ENCODE assay signal across 29 cellular contexts in the genomic region with DNA sequence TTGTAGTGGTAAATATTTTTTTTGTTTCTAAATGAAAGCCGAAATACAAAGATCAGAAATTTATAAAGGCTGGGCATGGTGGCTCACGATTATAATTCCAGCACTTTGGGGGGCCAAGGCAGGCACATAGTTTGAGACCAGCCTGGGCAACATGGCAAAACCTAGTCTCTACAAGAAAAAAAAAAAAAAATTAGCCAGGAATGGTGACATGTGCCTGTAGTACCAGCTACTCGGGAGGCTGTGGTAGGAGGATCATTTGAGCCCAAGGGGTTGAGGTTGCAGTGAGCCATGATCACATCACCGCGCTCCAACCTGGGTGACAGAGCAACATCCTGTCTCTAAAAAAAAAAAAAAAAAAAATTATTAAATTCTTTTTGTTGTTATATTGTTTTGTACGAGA.
"Had no signal": no experiment of that assay in that cellular context is flagged by ENCODE, and none has a peak within 500 bp of the region (broad histone marks: within the 10 kb centered on the region; RNA-seq: fewer than 3 reads in every experiment).

No MANE protein-coding gene starts in this region.

- H3K9me3 ChIP-seq: left lung, lower lobe of right lung, pancreas, prostate gland, stomach, testis, thyroid gland, transverse colon, upper lobe of left lung, vagina had no signal

- H3K9me3 Mint-ChIP-seq: naive thymus-derived CD8-positive, alpha-beta T cell; nephron; neural crest cell had no signal

- H3K27me3 Mint-ChIP-seq: naive thymus-derived CD8-positive, alpha-beta T cell; stimulated activated naive B cell treated with anti-CD40 and anti-IgM and Interleukin-4, amounts not matched to agents 10 μg/mL and 1 μg/mL and 100 μg/mL, for 72 hours had no signal

- H3K4me3 ChIP-seq: left lung, lower lobe of right lung, pancreas, prostate gland, skin epidermis, stomach, testis, thyroid gland, transverse colon, upper lobe of left lung, vagina had no signal

- H3K27me3 ChIP-seq: left lung, pancreas, stomach, testis, thyroid gland, transverse colon, upper lobe of left lung, vagina had no signal

- H3K4me3 Mint-ChIP-seq: naive thymus-derived CD8-positive, alpha-beta T cell; nephron; neural crest cell; stimulated activated naive B cell treated with anti-CD40 and anti-IgM and Interleukin-4, amounts not matched to agents 10 μg/mL and 1 μg/mL and 100 μg/mL, for 72 hours had no signal

- ATAC-seq: left colon; left lung; lower lobe of right lung; naive thymus-derived CD8-positive, alpha-beta T cell; pancreas; right cardiac atrium; sciatic nerve; stimulated activated naive B cell treated with anti-CD40 and anti-IgM and Interleukin-4, amounts not matched to agents 10 μg/mL and 1 μg/mL and 100 μg/mL, for 72 hours; stimulated activated naive CD8-positive, alpha-beta T cell treated with anti-CD3 and anti-CD28 coated beads, Interleukin-15, Interleukin-2, amounts not matched to agents 100 U/mL and 50 U/mL, for 24 hours had no signal

- H3K4me1 Mint-ChIP-seq: neural crest cell had no signal

- H3K27ac Mint-ChIP-seq: nephron; stimulated activated naive B cell treated with anti-CD40 and anti-IgM and Interleukin-4, amounts not matched to agents 10 μg/mL and 1 μg/mL and 100 μg/mL, for 72 hours had no signal

- DNase-seq: kidney glomerular epithelial cell; left colon; left lung; lower lobe of right lung; mammary epithelial cell; mesenchymal stem cell; naive thymus-derived CD8-positive, alpha-beta T cell; nucleus accumbens; pancreas; posterior cingulate gyrus; retina; right cardiac atrium; stimulated activated CD4-positive, alpha-beta T cell treated with anti-CD3 and anti-CD28 coated beads, Interleukin-12 subunit alpha, Interleukin-12 subunit beta, amount 100 ng/mL, for 4 hours; stimulated activated CD4-positive, alpha-beta T cell treated with anti-CD3 and anti-CD28 coated beads, Interleukin-15, amount 100 ng/mL, for 24 hours; stimulated activated CD4-positive, alpha-beta T cell treated with anti-CD3 and anti-CD28 coated beads, Interleukin-2, amount 100 ng/mL, for 24 hours; stimulated activated CD4-positive, alpha-beta T cell treated with anti-CD3 and anti-CD28 coated beads, Interleukin-4, amount 100 ng/mL, for 1 hour; stimulated activated naive B cell treated with anti-CD40 and anti-IgM and Interleukin-4, amounts not matched to agents 10 μg/mL and 1 μg/mL and 100 μg/mL, for 72 hours; stimulated activated naive CD8-positive, alpha-beta T cell treated with anti-CD3 and anti-CD28 coated beads, Interleukin-15, Interleukin-2, amounts not matched to agents 100 U/mL and 50 U/mL, for 24 hours; stomach; testis; thyroid gland; transverse colon; upper lobe of left lung had no signal

- H3K36me3 ChIP-seq: pancreas, prostate gland, stomach, thyroid gland, transverse colon, upper lobe of left lung, vagina had no signal

- H3K4me1 ChIP-seq: prostate gland had no signal

- H3K27ac ChIP-seq: left lung, lower lobe of right lung, pancreas, prostate gland, skin epidermis, stomach, testis, thyroid gland, transverse colon, upper lobe of left lung, vagina had no signal
